ENCODE assay signal across 2 cellular contexts in genomic region chr14:24436355-24437019, GRCh38.
TF ChIP-seq lines count a peak whose summit lies in the region.

No MANE protein-coding gene starts in this region.

TF ChIP-seq in Ishikawa, 13 proteins besides CTCF, POLR2A, EP300 and RAD21:
- no peak for TF ChIP-seq TAF1 (IDR thresholded peaks at IDR 0.05; ENCODE audit: low read depth)
- TF ChIP-seq CREB1 (IDR thresholded peaks at IDR 0.05; ENCODE audit: low read depth) = no peak
- no peak for TF ChIP-seq USF1 (IDR thresholded peaks at IDR 0.05)
- no peak for TF ChIP-seq REST (IDR thresholded peaks at IDR 0.05; ENCODE audit: low read depth)
- no peak for TF ChIP-seq NFIC (IDR thresholded peaks at IDR 0.05)
- no peak for TF ChIP-seq YY1 (IDR thresholded peaks at IDR 0.05; ENCODE audit: low read depth)
- no peak for TF ChIP-seq FOXM1 (IDR thresholded peaks at IDR 0.05; ENCODE audit: borderline replicate concordance, low read depth)
- TF ChIP-seq TEAD4 (IDR thresholded peaks at IDR 0.05) = no peak
- TF ChIP-seq EGR1 (IDR thresholded peaks at IDR 0.05) = no peak
- TF ChIP-seq CEBPB (IDR thresholded peaks at IDR 0.05) = no peak
- TF ChIP-seq ZBTB7A (IDR thresholded peaks at IDR 0.05; ENCODE audit: low read depth) = no peak
- no peak for TF ChIP-seq MAX (IDR thresholded peaks at IDR 0.05)
- TF ChIP-seq TCF12 (IDR thresholded peaks at IDR 0.05; ENCODE audit: low read depth) = no peak

TF ChIP-seq in K562, 482 proteins besides CTCF, POLR2A, EP300 and RAD21:
- no peak for TF ChIP-seq NR3C1 (CRISPR knock-in tag; IDR thresholded peaks at IDR 0.05)
- TF ChIP-seq ZZZ3 (IDR thresholded peaks at IDR 0.05) = no peak
- TF ChIP-seq CC2D1A (IDR thresholded peaks at IDR 0.05) = 0 out of 2 replicates have a peak, but pooled peaks have one; percentile 15
- TF ChIP-seq PRDM10 (IDR thresholded peaks at IDR 0.05; ENCODE audit: partially characterized antibody) = peak; percentile 17
- no peak for TF ChIP-seq ILK (tag; IDR thresholded peaks at IDR 0.05; ENCODE audit: borderline replicate concordance, low read depth)
- no peak for TF ChIP-seq ZNF830 (CRISPR knock-in tag; IDR thresholded peaks at IDR 0.05)
- TF ChIP-seq DEAF1 (CRISPR knock-in tag; IDR thresholded peaks at IDR 0.05) = peak; percentile 37; the same call in 1 of the 2 replicates
- no peak for TF ChIP-seq ZSCAN29 (IDR thresholded peaks at IDR 0.05)
- no peak for TF ChIP-seq BACH1 (tag; IDR thresholded peaks at IDR 0.05)
- TF ChIP-seq HIVEP1 (CRISPR knock-in tag; IDR thresholded peaks at IDR 0.05) = no peak
- TF ChIP-seq PTBP1 (IDR thresholded peaks at IDR 0.05; ENCODE audit: low read depth, low read length) = no peak
- 0 out of 2 replicates have a peak, but pooled peaks have one; percentile 18 for TF ChIP-seq KLF10 (CRISPR knock-in tag; IDR thresholded peaks at IDR 0.05)
- no peak for TF ChIP-seq KHSRP (IDR thresholded peaks at IDR 0.05)
- no peak for TF ChIP-seq CBX3 (IDR thresholded peaks at IDR 0.05; ENCODE audit: borderline replicate concordance in 1 of 2, low read length in 2 of 2)
- no peak for TF ChIP-seq SIN3A (IDR thresholded peaks at IDR 0.05; ENCODE audit: borderline replicate concordance in 2 of 2, control insufficient read depth in 1 of 2, low read depth in 2 of 2, low read length in 2 of 2)
- TF ChIP-seq SRSF9 (IDR thresholded peaks at IDR 0.05; ENCODE audit: borderline replicate concordance, low read depth, low read length) = no peak
- no peak for TF ChIP-seq ZKSCAN8 (CRISPR knock-in tag; IDR thresholded peaks at IDR 0.05)
- no peak for TF ChIP-seq TAF1 (IDR thresholded peaks at IDR 0.05; ENCODE audit: control insufficient read depth, extremely low read depth, insufficient read depth, low read length, severe bottlenecking)
- no peak for TF ChIP-seq ZNF395 (CRISPR knock-in tag; IDR thresholded peaks at IDR 0.05)
- no peak for TF ChIP-seq POU5F1 (IDR thresholded peaks at IDR 0.05; ENCODE audit: borderline replicate concordance, low read depth, low read length, partially characterized antibody)
- no peak for TF ChIP-seq E2F8 (IDR thresholded peaks at IDR 0.05; ENCODE audit: low read depth, partially characterized antibody)
- no peak for TF ChIP-seq RBM39 (optimal IDR thresholded peaks at IDR 0.05; ENCODE audit: low read depth, low read length)
- no peak; the same call in 1 of the 2 replicates for TF ChIP-seq STAG1 (CRISPR knock-in tag; IDR thresholded peaks at IDR 0.05; ENCODE audit: borderline replicate concordance)
- TF ChIP-seq OTX1 (CRISPR knock-in tag; IDR thresholded peaks at IDR 0.05) = no peak
- TF ChIP-seq ELF1 (tag; IDR thresholded peaks at IDR 0.05) = no peak
- no peak for TF ChIP-seq NFIC (IDR thresholded peaks at IDR 0.05)
- no peak for TF ChIP-seq ZNF280B (CRISPR knock-in tag; IDR thresholded peaks at IDR 0.05)
- no peak for TF ChIP-seq CBX8 (IDR thresholded peaks at IDR 0.05; ENCODE audit: borderline replicate concordance, extremely low read depth, low read depth, low read length, poor library complexity, severe bottlenecking)
- no peak for TF ChIP-seq HOMEZ (CRISPR knock-in tag; IDR thresholded peaks at IDR 0.05)
- TF ChIP-seq CBFB (CRISPR knock-in tag; IDR thresholded peaks at IDR 0.05) = no peak
- peak; percentile 31; the same call in 1 of the 2 replicates for TF ChIP-seq ZNF316 (IDR thresholded peaks at IDR 0.05)
- TF ChIP-seq SNIP1 (IDR thresholded peaks at IDR 0.05; ENCODE audit: low read depth) = no peak
- 0 out of 2 replicates have a peak, but pooled peaks have one; percentile 16 for TF ChIP-seq GABPB1 (CRISPR knock-in tag; IDR thresholded peaks at IDR 0.05)
- peak; percentile 47; the same call in 1 of the 2 replicates for TF ChIP-seq SMC3 (conservative IDR thresholded peaks at IDR 0.05; ENCODE audit: insufficient read depth, low read depth, low read length)
- TF ChIP-seq RHOXF2B (CRISPR knock-in tag; conservative IDR thresholded peaks at IDR 0.05) = no peak
- no peak for TF ChIP-seq BCL6 (CRISPR knock-in tag; IDR thresholded peaks at IDR 0.05)
- TF ChIP-seq PTTG1 (tag; IDR thresholded peaks at IDR 0.05; ENCODE audit: low read depth) = no peak
- TF ChIP-seq MBD2 (IDR thresholded peaks at IDR 0.05; ENCODE audit: borderline replicate concordance, low read depth) = no peak
- TF ChIP-seq NCOA2 (IDR thresholded peaks at IDR 0.05; ENCODE audit: partially characterized antibody in 2 of 2) = no peak
- no peak for TF ChIP-seq MAFF (IDR thresholded peaks at IDR 0.05; ENCODE audit: low read length)
- TF ChIP-seq C11orf30 (IDR thresholded peaks at IDR 0.05; ENCODE audit: low read depth) = peak; percentile 36
- TF ChIP-seq MIER1 (IDR thresholded peaks at IDR 0.05; ENCODE audit: low read depth) = no peak
- TF ChIP-seq HLTF (IDR thresholded peaks at IDR 0.05) = no peak
- TF ChIP-seq NRF1 (conservative IDR thresholded peaks at IDR 0.05 in 1 of 2, IDR thresholded peaks at IDR 0.05 in 1 of 2) = no peak
- no peak for TF ChIP-seq ZFP30 (CRISPR knock-in tag; IDR thresholded peaks at IDR 0.05; ENCODE audit: borderline replicate concordance)
- no peak for TF ChIP-seq NFE2 (IDR thresholded peaks at IDR 0.05; ENCODE audit: low read depth)
- no peak for TF ChIP-seq ESRRB (CRISPR knock-in tag; IDR thresholded peaks at IDR 0.05; ENCODE audit: borderline replicate concordance)
- no peak for TF ChIP-seq ZFP36 (IDR thresholded peaks at IDR 0.05; ENCODE audit: low read depth, low read length, partially characterized antibody)
- no peak for TF ChIP-seq FOXM1 (IDR thresholded peaks at IDR 0.05; ENCODE audit: low read depth)
- TF ChIP-seq FOXM1 (CRISPR knock-in tag; IDR thresholded peaks at IDR 0.05; ENCODE audit: low read depth) = no peak
- no peak for TF ChIP-seq DACH1 (IDR thresholded peaks at IDR 0.05; ENCODE audit: partially characterized antibody)
- no peak for TF ChIP-seq NFYB (IDR thresholded peaks at IDR 0.05; ENCODE audit: extremely low read depth, insufficient read length)
